Comparison of ENCODE assay signal across 9 cellular contexts in the genomic region with DNA sequence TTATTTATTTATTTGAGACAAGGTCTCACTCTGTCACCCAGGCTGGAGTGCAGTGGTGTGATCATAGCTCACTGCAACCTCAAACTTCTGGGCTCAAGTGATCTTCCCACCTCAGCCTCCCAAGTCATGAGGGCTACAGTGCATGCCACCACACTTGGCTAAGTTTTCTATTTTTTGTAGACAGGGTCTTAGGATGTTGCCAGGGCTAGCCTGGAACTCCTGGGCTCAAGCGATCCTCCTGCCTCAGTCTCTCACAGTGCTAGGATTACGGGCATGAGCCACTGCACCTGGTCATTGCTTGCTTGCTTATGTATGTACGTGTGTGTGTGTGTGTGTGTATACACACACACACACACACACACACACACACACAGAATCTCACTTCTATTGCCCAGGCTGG. TPM values are rescaled to one million over a fixed set of nuclear protein-coding genes. Genes with fewer than 3 reads are reported as not detected.
A peak's percentile ranks its signal among the peaks of the same experiment; 100 is the strongest.
DNase-seq lines count a peak whose midpoint lies in the region; ATAC-seq and TF ChIP-seq lines count a peak whose summit lies in the region.
"Not testable (repeated sequence)": the region's sequence is repeated elsewhere in the genome, so short reads cannot be mapped to it uniquely, and the experiment has no call there.
"Had no signal": no experiment of that assay in that cellular context is flagged by ENCODE, and none has a peak within 500 bp of the region (broad histone marks: within the 10 kb centered on the region; RNA-seq: fewer than 3 reads in every experiment).

No MANE protein-coding gene starts in this region.

- intact Hi-C loops in CD8-positive, alpha-beta T cell (cut with DNase I, micrococcal nuclease); vagina (cut with DNase I): not testable (repeated sequence)

- H4K91ac ChIP-seq in trophoblast cell (ENCODE audit: low read depth, low read length) = not testable (repeated sequence)

- TF ChIP-seq CTCF in CD8-positive, alpha-beta T cell (IDR thresholded peaks at IDR 0.05); SK-N-SH (IDR thresholded peaks at IDR 0.05); chondrocyte (IDR thresholded peaks at IDR 0.05); gastroesophageal sphincter (IDR thresholded peaks at IDR 0.05); vagina (IDR thresholded peaks at IDR 0.05): not testable (repeated sequence)

- H3K9me3 ChIP-seq in CD8-positive, alpha-beta T cell (ENCODE audit: low read length); SK-N-SH; gastroesophageal sphincter; mesodermal cell (ENCODE audit: control insufficient read depth, low read length); trophoblast cell (ENCODE audit: insufficient read depth, low read depth, low read length); stomach smooth muscle (ENCODE audit: control insufficient read depth in 2 of 2, low read length in 2 of 2); vagina: not testable (repeated sequence)

- H2BK12ac ChIP-seq in trophoblast cell (ENCODE audit: low read length) = not testable (repeated sequence)

- H3K27ac ChIP-seq in CD8-positive, alpha-beta T cell (ENCODE audit: low read depth, low read length); trophoblast cell (ENCODE audit: low read depth, low read length): not testable (repeated sequence)
- H3K27ac ChIP-seq in SK-N-SH (ENCODE audit: low read depth in 2 of 2, low read length in 1 of 2) (peak overlapping the region in 1 of 2 experiments; percentile 100; a peak in 2 of 4 replicates), gastroesophageal sphincter (peak overlapping the region in 3 of 4 donors; percentile 73 to 90 (median 88)), mesodermal cell (ENCODE audit: low read depth, low read length, severe bottlenecking) (peak overlapping the region; percentile 16), stomach smooth muscle (ENCODE audit: low read length) (peak overlapping the region; percentile 41), vagina (peak overlapping the region; percentile 85)

- H3K4me1 Mint-ChIP-seq in CD8-positive, alpha-beta T cell (ENCODE audit: low read depth) = peaks cover 81% of the 10 kb centered on the region
- H3K4me1 Mint-ChIP-seq in chondrocyte (ENCODE audit: low read depth) = peaks cover 74% of the 10 kb centered on the region

- H3K36me3 ChIP-seq in CD8-positive, alpha-beta T cell (ENCODE audit: insufficient read depth, low read length); SK-N-SH (replicated peaks in 1 of 2; ENCODE audit: control insufficient read depth in 1 of 2, insufficient read depth in 2 of 2, low read length in 1 of 2); gastroesophageal sphincter; stomach smooth muscle (ENCODE audit: control insufficient read depth in 2 of 2, insufficient read depth in 2 of 2, low read length in 2 of 2); vagina: not testable (repeated sequence)
- H3K36me3 ChIP-seq in mesodermal cell (ENCODE audit: control insufficient read depth, insufficient read depth, low read length) (peaks cover 36% of the 10 kb centered on the region), trophoblast cell (ENCODE audit: control insufficient read depth in 1 of 2, insufficient read depth in 2 of 2, low read length in 2 of 2) (peaks cover 9 to 14% of the 10 kb centered on the region in 2 experiments)

- not testable (repeated sequence) for H3K27me3 ChIP-seq in CD8-positive, alpha-beta T cell (ENCODE audit: insufficient read depth, low read length); SK-N-SH (ENCODE audit: insufficient read depth); gastroesophageal sphincter; trophoblast cell (ENCODE audit: insufficient read depth, low read length); stomach smooth muscle (ENCODE audit: control insufficient read depth in 1 of 2, insufficient read depth in 2 of 2, low read length in 2 of 2); vagina

- not testable (repeated sequence) for H3K27me3 Mint-ChIP-seq in CD8-positive, alpha-beta T cell (ENCODE audit: low read depth); chondrocyte (ENCODE audit: low read depth)

- H3K9me3 Mint-ChIP-seq in CD8-positive, alpha-beta T cell; chondrocyte (ENCODE audit: low read depth): not testable (repeated sequence)

- H2BK5ac ChIP-seq in trophoblast cell (ENCODE audit: low read depth, low read length, poor library complexity) = not testable (repeated sequence)

- H3K79me1 ChIP-seq in trophoblast cell (ENCODE audit: low read length) = peaks cover 23% of the 10 kb centered on the region

- not testable (repeated sequence) for H3K23ac ChIP-seq in trophoblast cell (ENCODE audit: low read length)

- H3K4me3 ChIP-seq in CD8-positive, alpha-beta T cell (ENCODE audit: low read depth, low read length); SK-N-SH (ENCODE audit: low read depth in 2 of 2, low read length in 1 of 2); gastroesophageal sphincter; mesodermal cell (ENCODE audit: extremely low read depth, insufficient read depth, low read length, poor library complexity, severe bottlenecking); trophoblast cell (ENCODE audit: low read depth, low read length); stomach smooth muscle (ENCODE audit: low read length in 2 of 2); vagina: not testable (repeated sequence)

- peaks cover 58% of the 10 kb centered on the region for H3F3A ChIP-seq in SK-N-SH (replicated peaks; ENCODE audit: insufficient read depth)

- POLR2A ChIA-PET in CD8-positive, alpha-beta T cell (lab: Charles Lee) = interaction anchor here (0.9 to 2.1 kb wide), 5 partner anchors 13 to 55 kb away, joined by 3 to 8 read pairs (median 5); a partner anchor contains a TSS
- POLR2A ChIA-PET in SK-N-SH (lab: Yijun Ruan, JAX) = interaction anchor here (2.1 kb wide), 1 partner anchor 36 kb away, joined by 11 read pairs; a partner anchor contains a TSS

- TF ChIP-seq RAD21 in SK-N-SH (IDR thresholded peaks at IDR 0.05; ENCODE audit: low read length) = not testable (repeated sequence)

- not testable (repeated sequence) for H2AFZ ChIP-seq in SK-N-SH (ENCODE audit: low read depth); trophoblast cell (ENCODE audit: insufficient read depth, low read length, poor library complexity)

- TF ChIP-seq EP300 in SK-N-SH (IDR thresholded peaks at IDR 0.05; ENCODE audit: borderline replicate concordance in 1 of 2, low read depth in 1 of 2, low read length in 1 of 2); gastroesophageal sphincter (IDR thresholded peaks at IDR 0.05): not testable (repeated sequence)

- H3K18ac ChIP-seq in trophoblast cell (ENCODE audit: low read length) = not testable (repeated sequence)

- H3K4me2 ChIP-seq in SK-N-SH = 0 out of 2 replicates have a peak overlapping the region, but pooled peaks have one; percentile 42
- not testable (repeated sequence) for H3K4me2 ChIP-seq in trophoblast cell (ENCODE audit: low read length)

- DNase-seq in CD8-positive, alpha-beta T cell; SK-N-SH; chondrocyte (ENCODE audit: low spot score); trophoblast cell; vagina (ENCODE audit: extremely low spot score in 2 of 2): not testable (repeated sequence)

- not testable (repeated sequence) for H4K8ac ChIP-seq in trophoblast cell (ENCODE audit: low read depth, low read length)

- CTCF ChIA-PET in CD8-positive, alpha-beta T cell (lab: Charles Lee) = interaction anchor here (0.8 to 9.3 kb wide), 5 partner anchors 10 to 44 kb away, joined by 4 to 111 read pairs (median 30); a partner anchor contains a TSS
- CTCF ChIA-PET in SK-N-SH (lab: Yijun Ruan, JAX) = interaction anchor here (0.8 to 12.5 kb wide), 3 partner anchors 8 to 27 kb away, joined by 4 to 148 read pairs (median 122); a partner anchor contains a TSS

- H3K4ac ChIP-seq in trophoblast cell (ENCODE audit: low read depth, low read length) = peak overlapping the region; percentile 74

- H2BK120ac ChIP-seq in trophoblast cell (ENCODE audit: insufficient read depth, low read length, poor library complexity) = not testable (repeated sequence)

- not testable (repeated sequence) for TF ChIP-seq POLR2A in gastroesophageal sphincter (IDR thresholded peaks at IDR 0.05); vagina (IDR thresholded peaks at IDR 0.05)

- not testable (repeated sequence) for H4K12ac ChIP-seq in trophoblast cell (ENCODE audit: low read depth, low read length)

- ATAC-seq in CD8-positive, alpha-beta T cell; gastroesophageal sphincter: not testable (repeated sequence)

- H3K27ac Mint-ChIP-seq in CD8-positive, alpha-beta T cell = peak overlapping the region; percentile 62
- peak overlapping the region; percentile 92 for H3K27ac Mint-ChIP-seq in chondrocyte (ENCODE audit: unreplicated experiment)

- H3K14ac ChIP-seq in trophoblast cell (ENCODE audit: low read length) = not testable (repeated sequence)

- not testable (repeated sequence) for H3K9ac ChIP-seq in SK-N-SH; trophoblast cell (ENCODE audit: low read length); stomach smooth muscle (ENCODE audit: low read length in 2 of 2)

- H3K79me2 ChIP-seq in SK-N-SH (ENCODE audit: insufficient read depth) (peaks cover 98% of the 10 kb centered on the region), trophoblast cell (ENCODE audit: control insufficient read depth, insufficient read depth, low read length, poor library complexity) (peaks cover 43% of the 10 kb centered on the region)

- not testable (repeated sequence) for H2AK5ac ChIP-seq in trophoblast cell (ENCODE audit: low read length)

- not testable (repeated sequence) for H3K4me3 Mint-ChIP-seq in CD8-positive, alpha-beta T cell; chondrocyte (ENCODE audit: unreplicated experiment)

- not testable (repeated sequence) for H3K9me2 ChIP-seq in SK-N-SH

- peaks cover 27% of the 10 kb centered on the region for H4K20me1 ChIP-seq in SK-N-SH (ENCODE audit: insufficient read depth)

- WGBS in SK-N-SH (ENCODE audit: low lambda C conversion rate) = 90% methylated on average over 2 of the region's 3 CpGs
- WGBS in gastroesophageal sphincter (ENCODE audit: low coverage in 1 of 2), 2 donors = 89% methylated on average over 3 of the region's 3 CpGs; no CpG with 5 or more reads in 1 of the 2 donors
- 71 to 100% methylated on average over 1 of the region's 3 CpGs for WGBS in mesodermal cell (ENCODE audit: insufficient coverage in 2 of 2), 2 experiments
- WGBS in trophoblast cell (ENCODE audit: extremely low coverage, insufficient coverage, insufficient read length) = no CpG with 5 or more reads among the region's 3 CpGs

- peaks cover 17% of the 10 kb centered on the region for H3K36me3 Mint-ChIP-seq in CD8-positive, alpha-beta T cell
- not testable (repeated sequence) for H3K36me3 Mint-ChIP-seq in chondrocyte (ENCODE audit: low read depth)

- peaks cover 79% of the 10 kb centered on the region for H3K4me1 ChIP-seq in CD8-positive, alpha-beta T cell (ENCODE audit: insufficient read depth, low read length)
- H3K4me1 ChIP-seq in SK-N-SH (ENCODE audit: control insufficient read depth in 1 of 2, insufficient read depth in 2 of 2, low read depth in 1 of 2, low read length in 1 of 2) (peaks cover 36 to 68% of the 10 kb centered on the region in 2 experiments; a peak in 3 of 4 replicates), gastroesophageal sphincter (peaks cover 13 to 100% (median 97%) of the 10 kb centered on the region in 3 donors), mesodermal cell (ENCODE audit: control insufficient read depth, insufficient read depth, low read length, poor library complexity, severe bottlenecking) (peaks cover 72% of the 10 kb centered on the region), trophoblast cell (ENCODE audit: control insufficient read depth in 1 of 2, insufficient read depth in 2 of 2, low read length in 2 of 2) (peaks cover 55 to 61% of the 10 kb centered on the region in 2 experiments), stomach smooth muscle (ENCODE audit: control insufficient read depth, insufficient read depth, low read length) (peaks cover 93% of the 10 kb centered on the region), vagina (peaks cover 100% of the 10 kb centered on the region)

RNA-seq across cellular contexts. Expression of a gene that starts 28.7 kb away (rescaled TPM):
- 100 to 1,000 TPM; 170 to 171 TPM for total RNA-seq in CD8-positive, alpha-beta T cell
- 63.0 and 89.0 TPM in 2 replicates for polyA plus RNA-seq in SK-N-SH (2012; rRNA removed)
- polyA plus RNA-seq in SK-N-SH (2012; cell fraction: cytosol; rRNA removed) = 56.9 and 70.1 TPM in 2 replicates
- 269 and 301 TPM in 2 replicates for polyA plus RNA-seq in SK-N-SH (2012; cell fraction: nucleus; rRNA removed)
- total RNA-seq in chondrocyte (68.1 to 79.5 TPM (median 70.5 TPM) in 3 replicates), gastroesophageal sphincter (10 to 100 TPM; 43.2 to 80.4 (median 59.4) TPM), vagina (95.3 TPM)
- 85.7 TPM for polyA plus RNA-seq in mesodermal cell (2013, experiment 1 of 2)
- 72.4 TPM for polyA plus RNA-seq in mesodermal cell (2013, experiment 2 of 2)
- 99.6 and 100 TPM in 2 replicates for polyA plus RNA-seq in trophoblast cell (2013)

RNA-seq across cellular contexts. Expression of a gene that starts 35.9 kb away (rescaled TPM):
- 1,000 to 10,000 TPM; 2,094 to 2,102 TPM for total RNA-seq in CD8-positive, alpha-beta T cell
- polyA plus RNA-seq in SK-N-SH (2012; rRNA removed) = 5,975 and 6,606 TPM in 2 replicates
- 4,575 and 6,412 TPM in 2 replicates for polyA plus RNA-seq in SK-N-SH (2012; cell fraction: cytosol; rRNA removed)
- 2,397 and 2,614 TPM in 2 replicates for polyA plus RNA-seq in SK-N-SH (2012; cell fraction: nucleus; rRNA removed)
- total RNA-seq in chondrocyte (1,691 to 2,186 TPM (median 1,706 TPM) in 3 replicates), gastroesophageal sphincter (1,000 to 10,000 TPM; 1,730 to 2,825 (median 2,260) TPM), vagina (2,837 TPM)
- polyA plus RNA-seq in mesodermal cell (2013, experiment 1 of 2) = 3,564 TPM
- polyA plus RNA-seq in mesodermal cell (2013, experiment 2 of 2) = 3,441 TPM
- 2,531 and 2,584 TPM in 2 replicates for polyA plus RNA-seq in trophoblast cell (2013)

RNA-seq across cellular contexts. Expression of a gene that starts 42.3 kb away (rescaled TPM):
- total RNA-seq in CD8-positive, alpha-beta T cell = 100 to 1,000 TPM; 161 to 163 TPM
- polyA plus RNA-seq in SK-N-SH (2012; rRNA removed) = 41.2 and 54.4 TPM in 2 replicates
- polyA plus RNA-seq in SK-N-SH (2012; cell fraction: cytosol; rRNA removed) = 17.0 and 20.0 TPM in 2 replicates
- polyA plus RNA-seq in SK-N-SH (2012; cell fraction: nucleus; rRNA removed) = 224 and 236 TPM in 2 replicates
- total RNA-seq in chondrocyte = 92.3 to 137 TPM (median 97.5 TPM) in 3 replicates
- total RNA-seq in gastroesophageal sphincter = 10 to 100 TPM; 39.3 to 82.2 (median 56.0) TPM
- 50.4 TPM for polyA plus RNA-seq in mesodermal cell (2013, experiment 1 of 2)
- polyA plus RNA-seq in mesodermal cell (2013, experiment 2 of 2) = 37.7 TPM
- polyA plus RNA-seq in trophoblast cell (2013) = 41.3 and 42.4 TPM in 2 replicates
- total RNA-seq in vagina = 62.6 TPM

RNA-seq across cellular contexts. Expression of a gene that starts 54.9 kb away (rescaled TPM):
- total RNA-seq in CD8-positive, alpha-beta T cell = 1,000 to 10,000 TPM; 6,214 to 6,704 TPM
- not detected in 2 replicates for polyA plus RNA-seq in SK-N-SH (2012; rRNA removed)
- polyA plus RNA-seq in SK-N-SH (2012; cell fraction: cytosol; rRNA removed) = not detected in 2 replicates
- not detected in 2 replicates for polyA plus RNA-seq in SK-N-SH (2012; cell fraction: nucleus; rRNA removed)
- total RNA-seq in chondrocyte (4,282 to 4,899 TPM (median 4,793 TPM) in 3 replicates), gastroesophageal sphincter (under 1 TPM in 3 of 4 donors, not detected in 1; under 0.01 TPM), vagina (under 0.01 TPM)
- polyA plus RNA-seq in mesodermal cell (2013, experiment 1 of 2) = 3,572 TPM
- polyA plus RNA-seq in mesodermal cell (2013, experiment 2 of 2) = 5,947 TPM
- polyA plus RNA-seq in trophoblast cell (2013) = not detected in 2 replicates
- total RNA-seq: HT1080 had no signal

RNA-seq across cellular contexts. Expression of a gene that starts 56.2 kb away (rescaled TPM):
- total RNA-seq in CD8-positive, alpha-beta T cell = 1,000 to 10,000 TPM; 1,572 to 1,612 TPM
- not detected in 2 replicates for polyA plus RNA-seq in SK-N-SH (2012; rRNA removed)
- polyA plus RNA-seq in SK-N-SH (2012; cell fraction: cytosol; rRNA removed) = not detected in 2 replicates
- not detected in 2 replicates for polyA plus RNA-seq in SK-N-SH (2012; cell fraction: nucleus; rRNA removed)
- total RNA-seq in chondrocyte (1,613 to 1,880 TPM (median 1,738 TPM) in 3 replicates), gastroesophageal sphincter (under 1 TPM in 1 of 4 donors, not detected in 3; under 0.01 TPM), vagina (under 0.01 TPM)
- 2,740 TPM for polyA plus RNA-seq in mesodermal cell (2013, experiment 1 of 2)
- polyA plus RNA-seq in mesodermal cell (2013, experiment 2 of 2) = 5,488 TPM
- polyA plus RNA-seq in trophoblast cell (2013) = not detected in 2 replicates
- total RNA-seq: HT1080 had no signal
